ENCODE assay signal across 17 cellular contexts in the genomic region with DNA sequence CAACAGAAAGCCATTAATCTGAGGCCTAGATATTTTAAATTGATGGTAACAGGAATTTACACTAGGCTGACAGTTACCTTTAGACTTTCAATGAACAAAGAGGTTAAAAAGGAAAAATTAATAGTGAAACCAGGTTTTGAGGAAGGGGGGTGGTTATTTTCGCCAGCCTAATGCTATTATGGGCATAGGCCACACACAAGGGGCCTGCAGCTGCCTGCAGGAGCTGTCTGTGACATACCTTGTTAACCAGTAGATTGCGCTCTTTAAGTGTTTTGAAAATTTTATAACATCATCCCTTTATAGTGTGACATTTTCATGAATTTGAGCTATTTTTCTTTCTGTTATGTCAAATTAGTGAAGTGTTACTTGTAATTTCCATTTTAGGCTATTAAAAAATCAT. TPM values are rescaled to one million over a fixed set of nuclear protein-coding genes. Genes with fewer than 3 reads are reported as not detected.
DNase-seq lines count a peak whose midpoint lies in the region; ATAC-seq and TF ChIP-seq lines count a peak whose summit lies in the region.
"Had no signal": no experiment of that assay in that cellular context is flagged by ENCODE, and none has a peak within 500 bp of the region (broad histone marks: within the 10 kb centered on the region; RNA-seq: fewer than 3 reads in every experiment).

No MANE protein-coding gene starts in this region.

- H3K27me3 Mint-ChIP-seq in brain, result peaks cover 2% of the 10 kb centered on the region
- no peaks in the 10 kb centered on the region for H3K27me3 Mint-ChIP-seq in stimulated activated naive B cell treated with anti-CD40 and anti-IgM and Interleukin-4, amounts not matched to agents 10 μg/mL and 1 μg/mL and 100 μg/mL, for 72 hours

- peak overlapping the region; percentile 52 to 90 (median 81) for H3K27ac Mint-ChIP-seq in brain
- H3K27ac Mint-ChIP-seq in stimulated activated naive B cell treated with anti-CD40 and anti-IgM and Interleukin-4, amounts not matched to agents 10 μg/mL and 1 μg/mL and 100 μg/mL, for 72 hours, result peak overlapping the region; percentile 75
- H3K27ac Mint-ChIP-seq: mesothelial cell of epicardium had no signal

- DNase-seq in right atrium auricular region (ENCODE audit: low spot score) (peak; percentile 16), heart right ventricle (no peak), GM20000 (ENCODE audit: low spot score) (no peak)
- DNase-seq in stimulated activated naive B cell treated with anti-CD40 and anti-IgM and Interleukin-4, amounts not matched to agents 10 μg/mL and 1 μg/mL and 100 μg/mL, for 72 hours, result no peak
- DNase-seq: activated naive CD4-positive, alpha-beta T cell; NCI-H187; NCI-H510A had no signal

- ATAC-seq in heart right ventricle, result no peak
- ATAC-seq in HG03565 (IDR thresholded peaks at IDR 0.05; ENCODE audit: unreplicated experiment), result peak; percentile 51
- peak; percentile 88 to 92 for ATAC-seq in stimulated activated naive B cell treated with anti-CD40 and anti-IgM and Interleukin-4, amounts not matched to agents 10 μg/mL and 1 μg/mL and 100 μg/mL, for 72 hours (replicated peaks)
- no peak for ATAC-seq in GM18520 (IDR thresholded peaks at IDR 0.05; ENCODE audit: unreplicated experiment)
- ATAC-seq in HG02798 (IDR thresholded peaks at IDR 0.05; ENCODE audit: poor library complexity, unreplicated experiment), result no peak
- ATAC-seq: A549; activated CD4-positive, CD25-positive, alpha-beta regulatory T cell treated with anti-CD3 and anti-CD28 coated beads, Interleukin-2, amount 50 U/mL, for 24 hours; stimulated activated effector memory CD8-positive, alpha-beta T cell treated with anti-CD3 and anti-CD28 coated beads, Interleukin-12 subunit alpha, Interleukin-12 subunit beta, amount 100 ng/mL, for 72 hours had no signal

- peaks cover 27% of the 10 kb centered on the region for H3K36me3 Mint-ChIP-seq in brain
- peaks cover 67 to 73% of the 10 kb centered on the region in 2 donors for H3K36me3 Mint-ChIP-seq in stimulated activated naive B cell treated with anti-CD40 and anti-IgM and Interleukin-4, amounts not matched to agents 10 μg/mL and 1 μg/mL and 100 μg/mL, for 72 hours

- TF ChIP-seq CTCF in right atrium auricular region (IDR thresholded peaks at IDR 0.05), result no peak
- no peak for TF ChIP-seq CTCF in heart right ventricle (IDR thresholded peaks at IDR 0.05)
- no peak for TF ChIP-seq CTCF in brain (conservative IDR thresholded peaks at IDR 0.05)
- no peak for TF ChIP-seq CTCF in GM20000 (IDR thresholded peaks at IDR 0.05; ENCODE audit: extremely low read depth, missing control alignments)

- no peak overlapping the region for H3K4me3 Mint-ChIP-seq in brain
- H3K4me3 Mint-ChIP-seq in stimulated activated naive B cell treated with anti-CD40 and anti-IgM and Interleukin-4, amounts not matched to agents 10 μg/mL and 1 μg/mL and 100 μg/mL, for 72 hours, result peak overlapping the region in 1 of 2 donors; percentile 4
- H3K4me3 Mint-ChIP-seq: mesothelial cell of epicardium; stimulated activated effector memory CD8-positive, alpha-beta T cell treated with anti-CD3 and anti-CD28 coated beads, Interleukin-12 subunit alpha, Interleukin-12 subunit beta, amount 100 ng/mL, for 72 hours had no signal

- H3K9me3 ChIP-seq in right atrium auricular region (no peaks in the 10 kb centered on the region), heart right ventricle (no peaks in the 10 kb centered on the region)
- H3K9me3 ChIP-seq: A549, upper lobe of left lung had no signal

- H3K4me1 Mint-ChIP-seq in brain, result peaks cover 63% of the 10 kb centered on the region
- peaks cover 12 to 27% of the 10 kb centered on the region in 2 donors for H3K4me1 Mint-ChIP-seq in stimulated activated naive B cell treated with anti-CD40 and anti-IgM and Interleukin-4, amounts not matched to agents 10 μg/mL and 1 μg/mL and 100 μg/mL, for 72 hours
- H3K4me1 Mint-ChIP-seq: mesothelial cell of epicardium; stimulated activated effector memory CD8-positive, alpha-beta T cell treated with anti-CD3 and anti-CD28 coated beads, Interleukin-12 subunit alpha, Interleukin-12 subunit beta, amount 100 ng/mL, for 72 hours had no signal

- H3K4me3 ChIP-seq in right atrium auricular region, result no peak overlapping the region
- no peak overlapping the region for H3K4me3 ChIP-seq in heart right ventricle
- H3K4me3 ChIP-seq: A549, upper lobe of left lung had no signal

- intact Hi-C loops in heart right ventricle (cut with DNase I), result no loop called here

- H3K36me3 ChIP-seq in right atrium auricular region (peaks cover 48% of the 10 kb centered on the region), heart right ventricle (peaks cover 0 to 84% (median 8%) of the 10 kb centered on the region in 9 donors)

- H3K9me3 Mint-ChIP-seq in brain, result no peaks in the 10 kb centered on the region
- peaks cover 8 to 9% of the 10 kb centered on the region in 2 donors for H3K9me3 Mint-ChIP-seq in stimulated activated naive B cell treated with anti-CD40 and anti-IgM and Interleukin-4, amounts not matched to agents 10 μg/mL and 1 μg/mL and 100 μg/mL, for 72 hours
- H3K9me3 Mint-ChIP-seq: mesothelial cell of epicardium had no signal

- H3K4me1 ChIP-seq in right atrium auricular region (peaks cover 0 to 26% of the 10 kb centered on the region in 2 donors), heart right ventricle (peaks cover 0 to 34% (median 8%) of the 10 kb centered on the region in 9 donors)
- H3K4me1 ChIP-seq: A549, parathyroid adenoma had no signal

- 95% methylated on average over 2 of the region's 2 CpGs for WGBS in heart right ventricle, 2 donors

- H3K27ac ChIP-seq in right atrium auricular region (no peak overlapping the region), heart right ventricle (peak overlapping the region in 1 of 10 donors; percentile 57)
- H3K27ac ChIP-seq: A549, parathyroid adenoma had no signal

- H3K27me3 ChIP-seq in right atrium auricular region, result no peaks in the 10 kb centered on the region
- H3K27me3 ChIP-seq in heart right ventricle, result no peaks in the 10 kb centered on the region
- H3K27me3 ChIP-seq: upper lobe of left lung had no signal

RNA-seq across cellular contexts. Expression of gene SEC22A, which starts 48.6 kb away (rescaled TPM):
- total RNA-seq in right atrium auricular region (10 to 100 TPM; 13.7 to 24.2 TPM), heart right ventricle (10 to 100 TPM in 6 of 10 donors, 1 to 10 TPM in 4; 7.0 to 13.6 (median 10.3) TPM)
- polyA plus RNA-seq in heart right ventricle (1 to 10 TPM; 2.9 to 9.5 TPM), brain (ENCODE audit: insufficient read depth, low read depth, low replicate concordance) (16.8 TPM)

Comparison
In these comparisons a context has a peak if more than half of its experiments do, and no peak if none do; other contexts are left out.
1. ATAC-seq: peak in HG03565 (single experiment) and stimulated activated naive B cell treated with anti-CD40 and anti-IgM and Interleukin-4, amounts not matched to agents 10 μg/mL and 1 μg/mL and 100 μg/mL, for 72 hours (2 of 2); none in heart right ventricle (0 of 8), GM18520 (single experiment) and HG02798 (single experiment).